Comparison of ENCODE assay signal across 2 cellular contexts in genomic region chr19:11710313-11710712, GRCh38.
TF ChIP-seq lines count a peak whose summit lies in the region.

No MANE protein-coding gene starts in this region.

TF ChIP-seq in GM23338, 12 proteins besides CTCF, POLR2A, EP300 and RAD21:
- TF ChIP-seq STAT1 (IDR thresholded peaks at IDR 0.05; ENCODE audit: unreplicated experiment) (no peak), EZH2phosphoT487 (IDR thresholded peaks at IDR 0.05; ENCODE audit: unreplicated experiment) (no peak), ZNF114 (CRISPR knock-in tag; IDR thresholded peaks at IDR 0.05) (no peak), ZNF331 (CRISPR knock-in tag; IDR thresholded peaks at IDR 0.05; ENCODE audit: low read depth) (no peak), EZH2 (IDR thresholded peaks at IDR 0.05; ENCODE audit: low read depth, unreplicated experiment) (no peak)
TF ChIP-seq in GM23338: peak in this region for 0.

TF ChIP-seq in K562, 482 proteins besides CTCF, POLR2A, EP300 and RAD21:
- TF ChIP-seq L3MBTL2 (IDR thresholded peaks at IDR 0.05) = peak; percentile 86
- no peak for TF ChIP-seq CC2D1A (IDR thresholded peaks at IDR 0.05)
- TF ChIP-seq ZNF146 (CRISPR knock-in tag; IDR thresholded peaks at IDR 0.05; ENCODE audit: unreplicated experiment) = no peak
- TF ChIP-seq, protein P1, sequence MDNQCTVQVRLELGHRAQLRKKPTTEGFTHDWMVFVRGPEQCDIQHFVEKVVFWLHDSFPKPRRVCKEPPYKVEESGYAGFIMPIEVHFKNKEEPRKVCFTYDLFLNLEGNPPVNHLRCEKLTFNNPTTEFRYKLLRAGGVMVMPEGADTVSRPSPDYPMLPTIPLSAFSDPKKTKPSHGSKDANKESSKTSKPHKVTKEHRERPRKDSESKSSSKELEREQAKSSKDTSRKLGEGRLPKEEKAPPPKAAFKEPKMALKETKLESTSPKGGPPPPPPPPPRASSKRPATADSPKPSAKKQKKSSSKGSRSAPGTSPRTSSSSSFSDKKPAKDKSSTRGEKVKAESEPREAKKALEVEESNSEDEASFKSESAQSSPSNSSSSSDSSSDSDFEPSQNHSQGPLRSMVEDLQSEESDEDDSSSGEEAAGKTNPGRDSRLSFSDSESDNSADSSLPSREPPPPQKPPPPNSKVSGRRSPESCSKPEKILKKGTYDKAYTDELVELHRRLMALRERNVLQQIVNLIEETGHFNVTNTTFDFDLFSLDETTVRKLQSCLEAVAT (IDR thresholded peaks at IDR 0.05) = no peak
- peak; percentile 47 for TF ChIP-seq MGA (IDR thresholded peaks at IDR 0.05)
